In genomic region chr19:13117772-13118423, GRCh38 we compare ENCODE assay signal across 8 cellular contexts. TPM values are rescaled to one million over a fixed set of nuclear protein-coding genes. Genes with fewer than 3 reads are reported as not detected.
DNase-seq lines count a peak whose midpoint lies in the region; ATAC-seq and TF ChIP-seq lines count a peak whose summit lies in the region.

TSS of gene NACC1 (plus strand) at chr19:13118264. CDS start at chr19:13135208, 16,944 bp downstream.

- peak; percentile 50 for ATAC-seq in HG02571 (IDR thresholded peaks at IDR 0.05; ENCODE audit: unreplicated experiment)
- peak; percentile 84 to 95 (median 94) for ATAC-seq in heart left ventricle
- ATAC-seq in upper lobe of left lung (ENCODE audit: low FRiP score in 2 of 2), result peak; percentile 94 to 96

- peak; percentile 91 for DNase-seq in GDM1 (lab: John Stamatoyannopoulos, UW)
- peak; percentile 63 for DNase-seq in NCI-H128 (lab: John Stamatoyannopoulos, UW; ENCODE audit: unreplicated experiment)
- peak; percentile 73 to 89 (median 82) for DNase-seq in T-helper 1 cell
- peak; percentile 91 to 95 (median 93) for DNase-seq in heart left ventricle
- peak; percentile 97 for DNase-seq in posterior vena cava (ENCODE audit: low spot score)
- DNase-seq in upper lobe of left lung, result peak; percentile 92 to 98

- peaks cover 5 to 53% (median 35%) of the 10 kb centered on the region in 12 donors for H3K4me1 ChIP-seq in heart left ventricle
- peaks cover 38 to 58% (median 40%) of the 10 kb centered on the region in 4 donors for H3K4me1 ChIP-seq in upper lobe of left lung

- no peak for TF ChIP-seq CTCF in heart left ventricle (IDR thresholded peaks at IDR 0.05)
- peak in 2 of 6 experiments; percentile 12 to 15 for TF ChIP-seq CTCF in upper lobe of left lung (IDR thresholded peaks at IDR 0.05)

- intact Hi-C loops in heart left ventricle (cut with DNase I) (loop anchor here in 5 of 10 donors (2.0 to 10.0 kb wide), 3 partner anchors 33 to 147 kb away; partner anchors contain the start of genes IER2 (in 5 of the 5) and STX10 (in 5 of the 5)), posterior vena cava (cut with DNase I) (no loop called here)

- H3K4me3 ChIP-seq in heart left ventricle, result peak within 1 kb of the TSS; percentile 84 to 100 (median 97)
- H3K4me3 ChIP-seq in upper lobe of left lung, result peak within 1 kb of the TSS; percentile 84 to 100 (median 98)

- H3K36me3 ChIP-seq in heart left ventricle (peaks cover 0 to 31% (median 13%) of the 10 kb centered on the region in 9 donors), upper lobe of left lung (peaks cover 3 to 28% (median 6%) of the 10 kb centered on the region in 4 donors)

- H3K27me3 ChIP-seq in heart left ventricle (no peaks in the 10 kb centered on the region), upper lobe of left lung (no peaks in the 10 kb centered on the region)

- H3K9me3 ChIP-seq in heart left ventricle (no peaks in the 10 kb centered on the region), upper lobe of left lung (no peaks in the 10 kb centered on the region)

- 2 to 3% (median 3%) methylated on average over 39 to 65 of the region's 65 CpGs for WGBS in adipose tissue, 3 donors
- WGBS in heart left ventricle, 4 donors, result 3 to 6% (median 3%) methylated on average over 47 to 65 of the region's 65 CpGs
- WGBS in upper lobe of left lung, 2 donors, result 7 to 13% methylated on average over 12 to 24 of the region's 65 CpGs

- no peak within 1 kb of the TSS for H3K27ac ChIP-seq in adipose tissue (ENCODE audit: low read depth, low read length)
- H3K27ac ChIP-seq in heart left ventricle, result peak within 1 kb of the TSS; percentile 10 to 88 (median 76)
- peak within 1 kb of the TSS; percentile 79 to 87 (median 82) for H3K27ac ChIP-seq in upper lobe of left lung

- TF ChIP-seq POLR2A in heart left ventricle (IDR thresholded peaks at IDR 0.05), result no peak
- TF ChIP-seq POLR2A in upper lobe of left lung (IDR thresholded peaks at IDR 0.05), result no peak

- TF ChIP-seq EP300 in upper lobe of left lung (IDR thresholded peaks at IDR 0.05), result no peak

RNA-seq across cellular contexts. Expression of gene NACC1, which starts in this region (rescaled TPM):
- polyA plus RNA-seq in adipose tissue (10 to 100 TPM in 2 of 3 donors, 1 to 10 TPM in 1; 7.9 to 21.0 (median 16.1) TPM), heart left ventricle (10 to 100 TPM; 49.6 to 74.2 TPM)
- total RNA-seq in heart left ventricle (10 to 100 TPM; 28.7 to 88.2 (median 41.8) TPM), posterior vena cava (10 to 100 TPM; 37.6 to 39.7 TPM), upper lobe of left lung (10 to 100 TPM; 22.0 to 96.1 (median 55.7) TPM)
